In genomic region chr3:119340014-119340413, GRCh38 we compare ENCODE assay signal across 21 cellular contexts.
"Had no signal": no experiment of that assay in that cellular context is flagged by ENCODE, and none has a peak within 500 bp of the region (broad histone marks: within the 10 kb centered on the region; RNA-seq: fewer than 3 reads in every experiment).

No MANE protein-coding gene starts in this region.

- DNase-seq: activated CD4-positive, alpha-beta T cell treated with anti-CD3 and anti-CD28 coated beads for 4 hours; activated CD4-positive, alpha-beta T cell treated with anti-CD3 and anti-CD28 coated beads, Interleukin-2, amount 50 U/mL, for 4 hours; activated naive CD4-positive, alpha-beta T cell; activated T-cell treated with anti-CD3 and anti-CD28 coated beads for 4 hours; activated T-cell treated with anti-CD3 and anti-CD28 coated beads, Interleukin-2, amount 50 U/mL, for 72 hours; effector CD8-positive, alpha-beta T cell; esophagus squamous epithelium; foreskin melanocyte; midbrain; natural killer cell; stimulated activated CD4-positive, alpha-beta T cell treated with anti-CD3 and anti-CD28 coated beads, Interleukin-15, amount 100 ng/mL, for 24 hours; stimulated activated CD4-positive, alpha-beta T cell treated with anti-CD3 and anti-CD28 coated beads, Interleukin-2, amount 100 ng/mL, for 24 hours; stimulated activated naive CD4-positive, alpha-beta T cell; transverse colon had no signal

- H3K9me3 ChIP-seq: esophagus squamous epithelium, transverse colon had no signal

- H3K36me3 Mint-ChIP-seq: natural killer cell had no signal

- H3K27ac ChIP-seq: epithelial cell of prostate, esophagus squamous epithelium, transverse colon had no signal

- H3K27ac Mint-ChIP-seq: activated naive CD4-positive, alpha-beta T cell treated with anti-CD3 and anti-CD28 coated beads, Interleukin-2, amount 50 U/mL, for 72 hours; activated T-cell treated with anti-CD3 and anti-CD28 coated beads, Interleukin-2, amount 50 U/mL, for 72 hours; natural killer cell had no signal

- H3K4me3 Mint-ChIP-seq: activated T-cell treated with anti-CD3 and anti-CD28 coated beads, Interleukin-2, amount 50 U/mL, for 72 hours; natural killer cell had no signal

- H3K9me3 Mint-ChIP-seq: activated naive CD4-positive, alpha-beta T cell treated with anti-CD3 and anti-CD28 coated beads, Interleukin-2, amount 50 U/mL, for 72 hours; natural killer cell had no signal

- H3K27me3 ChIP-seq: esophagus squamous epithelium, heart right ventricle, transverse colon had no signal

- H3K36me3 ChIP-seq: esophagus squamous epithelium, transverse colon had no signal

- H3K4me3 ChIP-seq: esophagus squamous epithelium, heart right ventricle, transverse colon had no signal

- ATAC-seq: activated naive CD4-positive, alpha-beta T cell treated with anti-CD3 and anti-CD28 coated beads, Interleukin-2, amount 50 U/mL, for 72 hours; activated T-cell treated with anti-CD3 and anti-CD28 coated beads, Interleukin-2, amount 50 U/mL, for 72 hours; natural killer cell had no signal

- FAIRE-seq: bronchial epithelial cell, colon, endometrium, urothelium cell line had no signal
